In genomic region chr19:46223787-46224186, GRCh38 we compare ENCODE assay signal across 10 cellular contexts. TPM values are rescaled to one million over a fixed set of nuclear protein-coding genes. Genes with fewer than 3 reads are reported as not detected.
DNase-seq lines count a peak whose midpoint lies in the region; ATAC-seq, FAIRE-seq and TF ChIP-seq lines count a peak whose summit lies in the region.
"Not testable (repeated sequence)": the region's sequence is repeated elsewhere in the genome, so short reads cannot be mapped to it uniquely, and the experiment has no call there.
"Had no signal": no experiment of that assay in that cellular context is flagged by ENCODE, and none has a peak within 500 bp of the region (broad histone marks: within the 10 kb centered on the region; RNA-seq: fewer than 3 reads in every experiment).

No MANE protein-coding gene starts in this region.

- H2AFZ ChIP-seq in PC-9: not testable (repeated sequence)

- H3K4me3 ChIP-seq in HEK293 (ENCODE audit: low read depth, low read length); PC-9; brain microvascular endothelial cell (ENCODE audit: low read depth, low read length): not testable (repeated sequence)

- not testable (repeated sequence) for H3K9me2 ChIP-seq in PC-9 (ENCODE audit: insufficient read depth)

- peaks cover 87% of the 10 kb centered on the region for H3K27me3 Mint-ChIP-seq in Calu3 (ENCODE audit: unreplicated experiment)

- H3K27ac Mint-ChIP-seq in Calu3 (ENCODE audit: unreplicated experiment): not testable (repeated sequence)

- not testable (repeated sequence) for H3K4me3 Mint-ChIP-seq in Calu3 (ENCODE audit: low read depth, unreplicated experiment)

- TF ChIP-seq CTCF in Calu3 (IDR thresholded peaks at IDR 0.05; ENCODE audit: unreplicated experiment); HEK293 (tag by site-specific recombination; IDR thresholded peaks at IDR 0.05); PC-9 (conservative IDR thresholded peaks at IDR 0.05); brain microvascular endothelial cell (IDR thresholded peaks at IDR 0.05; ENCODE audit: low read depth, low read length, missing control alignments): not testable (repeated sequence)

- peaks cover 58% of the 10 kb centered on the region for H3F3A ChIP-seq in PC-9 (ENCODE audit: insufficient read depth, low read depth)

- not testable (repeated sequence) for H4K20me1 ChIP-seq in PC-9 (ENCODE audit: insufficient read depth)

- FAIRE-seq in urothelium cell line (lab: Jason Lieb, UNC): peak; percentile 97

- POLR2A ChIA-PET in HEK293 (lab: Yijun Ruan, JAX): interaction anchor here (0.7 kb wide), 1 partner anchor 11 kb away, joined by 3 read pairs; no protein-coding TSS in a partner anchor
- POLR2A ChIA-PET in PC-9 (lab: Charles Lee; ENCODE audit: unreplicated experiment): interaction anchor here (0.8 kb wide), 1 partner anchor 21 kb away, joined by 4 read pairs; no protein-coding TSS in a partner anchor

- peak; percentile 50 for ATAC-seq in esophagus mucosa

- in situ Hi-C loops in brain microvascular endothelial cell (cut with HindIII; ENCODE audit: low pct_ligation_motif_present, low sequenced_read_pairs): not testable (repeated sequence)

- peaks cover 48% of the 10 kb centered on the region for H3K4me1 Mint-ChIP-seq in Calu3 (ENCODE audit: low read depth, unreplicated experiment)

- H3K36me3 Mint-ChIP-seq in Calu3 (ENCODE audit: insufficient read depth, unreplicated experiment): not testable (repeated sequence)

- H3K4me2 ChIP-seq in PC-9: peak overlapping the region; percentile 66

- not testable (repeated sequence) for BruUV-seq in Calu3 (replicated peaks; lab: Mats Ljungman, UMichigan); PC-9 (replicated peaks; lab: Mats Ljungman, UMichigan)

- not testable (repeated sequence) for H3K27me3 ChIP-seq in PC-9 (ENCODE audit: insufficient read depth, low read depth)
- peaks cover 12% of the 10 kb centered on the region for H3K27me3 ChIP-seq in brain microvascular endothelial cell (replicated peaks)

- peak; percentile 72 for DNase-seq in Calu3
- DNase-seq in PC-9: peak; percentile 53 to 76
- DNase-seq in brain microvascular endothelial cell: peak; percentile 12
- peak; percentile 51 for DNase-seq in kidney tubule cell (ENCODE audit: low spot score)
- DNase-seq in urothelium cell line (ENCODE audit: low spot score): not testable (repeated sequence)

- not testable (repeated sequence) for H3K79me2 ChIP-seq in PC-9 (ENCODE audit: low read depth)

- H3K9me3 ChIP-seq in HEK293 (ENCODE audit: control insufficient read depth, insufficient read depth, low read depth, low read length); PC-9 (ENCODE audit: insufficient read depth, low read depth): not testable (repeated sequence)

- intact Hi-C loops in Calu3 (cut with micrococcal nuclease; ENCODE audit: unreplicated experiment): not testable (repeated sequence)
- intact Hi-C loops in PC-9 (cut with micrococcal nuclease; ENCODE audit: unreplicated experiment): loop anchor here (2.0 kb wide), 1 partner anchor 39 kb away; no protein-coding TSS in a partner anchor

- H3K4me1 ChIP-seq in HEK293 (ENCODE audit: control insufficient read depth, insufficient read depth, low read length): not testable (repeated sequence)
- H3K4me1 ChIP-seq in PC-9 (replicated peaks; ENCODE audit: insufficient read depth): peaks cover 75% of the 10 kb centered on the region

- H3K9me3 Mint-ChIP-seq in Calu3 (ENCODE audit: low read depth, unreplicated experiment): not testable (repeated sequence)

- H3K36me3 ChIP-seq in HEK293 (ENCODE audit: control insufficient read depth in 2 of 2, insufficient read depth in 1 of 2, low read length in 2 of 2); PC-9 (ENCODE audit: low read depth); brain microvascular endothelial cell (replicated peaks): not testable (repeated sequence)

- not testable (repeated sequence) for H3K27ac ChIP-seq in HEK293 (ENCODE audit: extremely low read depth, low read depth, low read length); brain microvascular endothelial cell
- peak overlapping the region; percentile 84 for H3K27ac ChIP-seq in PC-9

- CTCF ChIA-PET in Calu3 (lab: Charles Lee): interaction anchor here (0.7 to 2.7 kb wide), 2 partner anchors 145 to 231 kb away, joined by 4 to 7 read pairs; no protein-coding TSS in a partner anchor
- CTCF ChIA-PET in HEK293 (lab: Yijun Ruan, JAX); PC-9 (lab: Charles Lee): not testable (repeated sequence)

TF ChIP-seq in HEK293, 187 proteins besides CTCF, POLR2A, EP300 and RAD21:
- TF ChIP-seq GLIS1 (tag by site-specific recombination; IDR thresholded peaks at IDR 0.05) (peak; percentile 63), ZNF266 (tag by site-specific recombination; IDR thresholded peaks at IDR 0.05; ENCODE audit: low read depth) (peak; percentile 75; the same call in 1 of the 2 replicates)

RNA-seq across cellular contexts. Expression of gene IGFL1, which starts 5.8 kb away (rescaled TPM):
- total RNA-seq in Calu3 (2022): not detected in 2 replicates
- 2.6 and 3.7 TPM in 2 replicates for total RNA-seq in PC-9 (2021)
- total RNA-seq in esophagus mucosa: 20.2 TPM
- total RNA-seq: GM12878, GM23338, NCI-H460 had no signal
